In genomic region chr1:57464756-57465155, GRCh38 we compare ENCODE assay signal across 1 cellular context.
TF ChIP-seq lines count a peak whose summit lies in the region.

No MANE protein-coding gene starts in this region.

TF ChIP-seq in HepG2, 621 proteins besides CTCF, POLR2A, EP300 and RAD21 (continued from another document):
- peak; percentile 15; the same call in 1 of the 2 replicates for TF ChIP-seq TFDP1 (CRISPR knock-in tag; IDR thresholded peaks at IDR 0.05; ENCODE audit: borderline replicate concordance)
- TF ChIP-seq ZBTB20 (CRISPR knock-in tag; IDR thresholded peaks at IDR 0.05; ENCODE audit: borderline replicate concordance, low read depth): 0 out of 2 replicates have a peak, but pooled peaks have one; percentile 37
- no peak for TF ChIP-seq HOXA5 (CRISPR knock-in tag; IDR thresholded peaks at IDR 0.05)
- peak; percentile 79; the same call in 1 of the 2 replicates for TF ChIP-seq ZBTB26 (CRISPR knock-in tag; IDR thresholded peaks at IDR 0.05; ENCODE audit: borderline replicate concordance)
- TF ChIP-seq ZNF292 (CRISPR knock-in tag; IDR thresholded peaks at IDR 0.05; ENCODE audit: borderline replicate concordance, low read depth): 0 out of 2 replicates have a peak, but pooled peaks have one; percentile 32
TF ChIP-seq in HepG2: peak in this region for 117.
